8 cellular contexts compared by ENCODE assay signal in genomic region chr9:112041536-112042243, GRCh38.
DNase-seq lines count a peak whose midpoint lies in the region; ATAC-seq and TF ChIP-seq lines count a peak whose summit lies in the region.

No MANE protein-coding gene starts in this region.

- peaks cover 10% of the 10 kb centered on the region for H3K4me1 Mint-ChIP-seq in endodermal cell

- H3K9me3 ChIP-seq in endodermal cell (ENCODE audit: control insufficient read depth, low read length), result no peaks in the 10 kb centered on the region
- no peaks in the 10 kb centered on the region for H3K9me3 ChIP-seq in mesodermal cell (ENCODE audit: control insufficient read depth, low read length)

- no peak overlapping the region for H3K27ac ChIP-seq in endodermal cell (ENCODE audit: low read depth, low read length)
- peak overlapping the region; percentile 93 for H3K27ac ChIP-seq in mesodermal cell (ENCODE audit: low read depth, low read length, severe bottlenecking)

- TF ChIP-seq CTCF in AG10803 (conservative IDR thresholded peaks at IDR 0.05; ENCODE audit: low read length) (no peak), endodermal cell (conservative IDR thresholded peaks at IDR 0.05) (no peak)

- peak overlapping the region; percentile 92 for H3K27ac Mint-ChIP-seq in endodermal cell

- H3K9ac ChIP-seq in endodermal cell (ENCODE audit: extremely low read depth, low read length, poor library complexity, severe bottlenecking), result no peak overlapping the region

- H3K4me3 Mint-ChIP-seq in endodermal cell, result no peak overlapping the region

- H3K36me3 ChIP-seq in endodermal cell (ENCODE audit: control insufficient read depth, insufficient read depth, low read length) (no peaks in the 10 kb centered on the region), mesodermal cell (ENCODE audit: control insufficient read depth, insufficient read depth, low read length) (peaks cover 14% of the 10 kb centered on the region)

- no peak for ATAC-seq in HG03565 (IDR thresholded peaks at IDR 0.05; ENCODE audit: unreplicated experiment)
- no peak for ATAC-seq in HG02571 (IDR thresholded peaks at IDR 0.05; ENCODE audit: unreplicated experiment)

- DNase-seq in AG10803 (ENCODE audit: low read depth) (peak; percentile 100), LoVo (ENCODE audit: low spot score) (peak; percentile 67), endodermal cell (peak; percentile 92), GDM1 (lab: John Stamatoyannopoulos, UW) (no peak)
- DNase-seq in effector CD8-positive, alpha-beta T cell (lab: John Stamatoyannopoulos, UW), result no peak

- H3K4me3 ChIP-seq in AG10803 (ENCODE audit: low read length) (no peak overlapping the region), endodermal cell (ENCODE audit: low read length) (no peak overlapping the region), mesodermal cell (ENCODE audit: extremely low read depth, insufficient read depth, low read length, poor library complexity, severe bottlenecking) (no peak overlapping the region)

- H3K4me1 ChIP-seq in endodermal cell (ENCODE audit: control insufficient read depth, insufficient read depth, low read length), result peaks cover 8% of the 10 kb centered on the region
- H3K4me1 ChIP-seq in mesodermal cell (ENCODE audit: control insufficient read depth, insufficient read depth, low read length, poor library complexity, severe bottlenecking), result peaks cover 41% of the 10 kb centered on the region

- no peaks in the 10 kb centered on the region for H3K9me3 Mint-ChIP-seq in endodermal cell

- H3K36me3 Mint-ChIP-seq in endodermal cell (ENCODE audit: low read depth), result peaks cover 21% of the 10 kb centered on the region

- no peaks in the 10 kb centered on the region for H3K27me3 Mint-ChIP-seq in endodermal cell (ENCODE audit: insufficient read depth)

- 64 to 73% methylated on average over 3 to 8 of the region's 8 CpGs for WGBS in endodermal cell (ENCODE audit: insufficient coverage in 1 of 2, insufficient read length in 1 of 2), 2 experiments
- WGBS in mesodermal cell (ENCODE audit: insufficient coverage in 2 of 2), 2 experiments, result 38 to 69% methylated on average over 3 to 4 of the region's 8 CpGs

- no peaks in the 10 kb centered on the region for H3K27me3 ChIP-seq in endodermal cell (ENCODE audit: control insufficient read depth, insufficient read depth, low read length, poor library complexity, severe bottlenecking)

Comparison
In these comparisons a context has a peak if more than half of its experiments do, and no peak if none do; other contexts are left out.
1. DNase-seq: peak in AG10803 (single experiment), LoVo (single experiment) and endodermal cell (single experiment); none in effector CD8-positive, alpha-beta T cell (single experiment) and GDM1 (single experiment).